1 cellular context compared by ENCODE assay signal in genomic region chr12:98453070-98453469, GRCh38.
TF ChIP-seq lines count a peak whose summit lies in the region.

No MANE protein-coding gene starts in this region.

TF ChIP-seq in SK-N-SH, 30 proteins besides CTCF, POLR2A, EP300 and RAD21 (continued from another document):
- TF ChIP-seq IRF3 (IDR thresholded peaks at IDR 0.05; ENCODE audit: low read depth, low read length) = no peak
- TF ChIP-seq RCOR1 (IDR thresholded peaks at IDR 0.05; ENCODE audit: low read length) = no peak
- no peak for TF ChIP-seq NRF1 (IDR thresholded peaks at IDR 0.05; ENCODE audit: low read depth, low read length)
- TF ChIP-seq RXRA (IDR thresholded peaks at IDR 0.05; ENCODE audit: borderline replicate concordance, low read depth) = no peak
- TF ChIP-seq MEF2A (IDR thresholded peaks at IDR 0.05; ENCODE audit: borderline replicate concordance, low read depth) = no peak
- TF ChIP-seq FOSL2 (IDR thresholded peaks at IDR 0.05; ENCODE audit: borderline replicate concordance, low read depth) = no peak
- TF ChIP-seq YY1 (IDR thresholded peaks at IDR 0.05; ENCODE audit: low read depth) = no peak
- no peak for TF ChIP-seq SMC3 (IDR thresholded peaks at IDR 0.05; ENCODE audit: low read depth, low read length)
- TF ChIP-seq TEAD4 (IDR thresholded peaks at IDR 0.05; ENCODE audit: borderline replicate concordance, insufficient read depth) = no peak
